In the genomic region with DNA sequence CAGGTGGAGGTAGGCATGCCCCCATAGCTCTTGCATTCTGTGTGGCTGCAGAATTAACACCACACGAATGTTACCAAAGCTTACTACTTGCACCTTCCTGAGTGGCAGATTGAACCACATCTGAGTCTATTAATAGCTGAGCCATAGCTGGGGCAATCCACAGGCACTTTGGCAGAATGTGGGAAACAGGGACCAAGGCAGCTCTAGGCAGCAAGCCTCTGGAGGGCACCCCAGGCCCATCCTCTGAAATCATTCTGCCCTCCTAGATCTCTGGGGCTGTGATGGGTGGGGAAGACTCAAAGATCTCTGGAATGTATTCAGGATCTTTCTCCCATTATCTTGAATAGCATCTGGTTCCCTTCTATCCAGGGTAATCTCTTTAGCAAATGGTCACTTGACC, we compare ENCODE assay signal across 16 cellular contexts.
DNase-seq lines count a peak whose midpoint lies in the region; ATAC-seq and TF ChIP-seq lines count a peak whose summit lies in the region.
"Had no signal": no experiment of that assay in that cellular context is flagged by ENCODE, and none has a peak within 500 bp of the region (broad histone marks: within the 10 kb centered on the region; RNA-seq: fewer than 3 reads in every experiment).

No MANE protein-coding gene starts in this region.

- peak; percentile 22 for TF ChIP-seq CTCF in AG10803 (conservative IDR thresholded peaks at IDR 0.05; ENCODE audit: low read length)
- TF ChIP-seq CTCF in GM12865 (IDR thresholded peaks at IDR 0.05; ENCODE audit: insufficient read depth, low read depth, low read length, missing control alignments), result peak; percentile 26
- peak in 4 of 9 donors; percentile 20 to 52 (median 40) for TF ChIP-seq CTCF in heart right ventricle (IDR thresholded peaks at IDR 0.05)
- TF ChIP-seq CTCF in vagina (IDR thresholded peaks at IDR 0.05), result no peak
- no peak for TF ChIP-seq CTCF in BE2C (IDR thresholded peaks at IDR 0.05; ENCODE audit: low read depth, low read length)
- TF ChIP-seq CTCF in colonic mucosa (IDR thresholded peaks at IDR 0.05), result no peak

- no peak for TF ChIP-seq POLR2A in vagina (IDR thresholded peaks at IDR 0.05)

- no peak overlapping the region for H3K4me3 ChIP-seq in AG10803 (ENCODE audit: low read length)
- no peak overlapping the region for H3K4me3 ChIP-seq in GM12865 (ENCODE audit: low read depth, low read length)
- H3K4me3 ChIP-seq in heart right ventricle, result no peak overlapping the region
- no peak overlapping the region for H3K4me3 ChIP-seq in vagina
- H3K4me3 ChIP-seq in BE2C (ENCODE audit: low read depth, low read length), result no peak overlapping the region
- H3K4me3 ChIP-seq in colonic mucosa, result no peak overlapping the region
- H3K4me3 ChIP-seq: lung, thyroid gland had no signal

- H3K36me3 ChIP-seq in heart right ventricle (no peaks in the 10 kb centered on the region), vagina (no peaks in the 10 kb centered on the region), BE2C (no peaks in the 10 kb centered on the region), colonic mucosa (no peaks in the 10 kb centered on the region)
- H3K36me3 ChIP-seq: thyroid gland had no signal

- no peak overlapping the region for H3K27ac ChIP-seq in heart right ventricle
- no peak overlapping the region for H3K27ac ChIP-seq in vagina
- no peak overlapping the region for H3K27ac ChIP-seq in colonic mucosa
- H3K27ac ChIP-seq: thyroid gland had no signal

- H3K4me1 ChIP-seq in heart right ventricle (peaks cover 0 to 11% (median 7%) of the 10 kb centered on the region in 9 donors), vagina (peaks cover 3% of the 10 kb centered on the region), BE2C (no peaks in the 10 kb centered on the region), colonic mucosa (no peaks in the 10 kb centered on the region)
- H3K4me1 ChIP-seq: thyroid gland had no signal

- H3K9me3 ChIP-seq in heart right ventricle (peaks cover 0 to 21% (median 0%) of the 10 kb centered on the region in 11 donors), vagina (no peaks in the 10 kb centered on the region), BE2C (no peaks in the 10 kb centered on the region), colonic mucosa (no peaks in the 10 kb centered on the region)
- H3K9me3 ChIP-seq: thyroid gland had no signal

- H3K9ac ChIP-seq in colonic mucosa (ENCODE audit: low read depth in 2 of 2, low read length in 2 of 2), result no peak overlapping the region

- ATAC-seq in SK-N-SH treated with all-trans-retinoic acid at 6 μM for 48 hours (peak; percentile 35; the same call in 2 of the 3 replicates), heart right ventricle (peak; percentile 70 to 95 (median 88)), HG02981 (IDR thresholded peaks at IDR 0.05; ENCODE audit: unreplicated experiment) (no peak)
- ATAC-seq: sciatic nerve had no signal

- intact Hi-C loops in heart right ventricle (cut with DNase I), result loop anchor here in 4 of 10 donors (5.0 to 10.0 kb wide), 5 partner anchors 75 to 245 kb away; no protein-coding TSS in a partner anchor
- intact Hi-C loops in vagina (cut with DNase I), result no loop called here
- intact Hi-C loops in colonic mucosa (cut with DNase I), result no loop called here

- no peaks in the 10 kb centered on the region for H3K27me3 ChIP-seq in heart right ventricle
- no peaks in the 10 kb centered on the region for H3K27me3 ChIP-seq in vagina
- H3K27me3 ChIP-seq in BE2C, result no peaks in the 10 kb centered on the region
- no peaks in the 10 kb centered on the region for H3K27me3 ChIP-seq in colonic mucosa
- H3K27me3 ChIP-seq: thyroid gland had no signal

- DNase-seq in AG10803 (ENCODE audit: low read depth) (peak; percentile 25), GM12865 (ENCODE audit: low read depth) (no peak), heart right ventricle (peak in 1 of 2 donors; percentile 27), vagina (ENCODE audit: extremely low spot score in 2 of 2) (no peak), BE2C (no peak), colonic mucosa (no peak)
- DNase-seq: activated naive CD4-positive, alpha-beta T cell treated with anti-CD3 and anti-CD28 coated beads, Interleukin-2, amount 50 U/mL, for 16 hours; effector CD4-positive, alpha-beta T cell; NCI-H146; NCI-H510A; stimulated activated CD4-positive, alpha-beta T cell treated with anti-CD3 and anti-CD28 coated beads, Interleukin-4, amount 100 ng/mL, for 24 hours; thyroid gland had no signal

- 26 to 39% methylated on average over 1 of the region's 1 CpG for WGBS in heart right ventricle, 2 donors

TF ChIP-seq in SK-N-SH treated with all-trans-retinoic acid at 6 μM for 48 hours, 23 proteins besides CTCF, POLR2A, EP300 and RAD21:
- TF ChIP-seq TCF4 (CRISPR knock-in tag; IDR thresholded peaks at IDR 0.05; ENCODE audit: borderline replicate concordance) (no peak), SNAI2 (CRISPR knock-in tag; IDR thresholded peaks at IDR 0.05) (no peak), ISL1 (CRISPR knock-in tag; IDR thresholded peaks at IDR 0.05) (no peak), ZC3H10 (CRISPR knock-in tag; IDR thresholded peaks at IDR 0.05) (no peak), ZNF8 (CRISPR knock-in tag; IDR thresholded peaks at IDR 0.05) (no peak)

Comparison
In these comparisons a context has a peak if more than half of its experiments do, and no peak if none do; other contexts are left out.
1. CTCF ChIP-seq: peak in AG10803 (single experiment) and GM12865 (single experiment); none in vagina (0 of 3), BE2C (single experiment) and colonic mucosa (single experiment).